20 cellular contexts compared by ENCODE assay signal in the genomic region with DNA sequence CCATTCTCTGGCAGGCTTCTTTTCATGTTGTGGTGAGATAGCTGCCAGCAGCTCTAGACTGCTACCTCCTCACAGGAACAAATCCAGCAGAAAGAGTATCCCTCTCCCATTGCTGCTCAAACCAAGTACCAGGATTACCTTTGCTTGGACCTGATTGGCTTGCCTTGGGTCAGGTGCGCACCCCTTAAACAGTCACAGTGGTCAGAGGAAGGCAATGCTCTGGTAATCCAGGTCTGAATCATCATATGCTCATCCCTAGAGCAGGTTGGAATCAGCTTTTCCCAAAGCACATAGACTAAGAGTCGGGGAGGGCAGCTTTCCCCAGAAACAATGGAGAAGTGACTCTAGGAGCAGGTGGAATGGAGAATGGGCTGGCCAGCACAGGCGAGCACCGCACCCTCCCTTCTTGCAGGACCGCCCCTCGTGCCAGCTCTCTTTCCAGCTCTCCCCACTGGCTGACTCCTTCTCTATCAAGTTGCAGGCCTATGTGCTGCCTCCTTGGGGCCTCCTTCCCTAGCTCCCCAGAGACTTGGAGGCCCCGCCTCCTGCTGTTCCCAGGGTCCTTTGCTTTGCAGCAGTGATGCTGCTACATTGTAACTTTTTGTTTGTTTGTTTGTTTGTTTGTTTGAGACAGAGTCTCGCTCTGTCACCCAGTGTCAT. TPM values are rescaled to one million over a fixed set of nuclear protein-coding genes. Genes with fewer than 3 reads are reported as not detected.
A peak's percentile ranks its signal among the peaks of the same experiment; 100 is the strongest.
DNase-seq lines count a peak whose midpoint lies in the region; ATAC-seq and TF ChIP-seq lines count a peak whose summit lies in the region.
"Had no signal": no experiment of that assay in that cellular context is flagged by ENCODE, and none has a peak within 500 bp of the region (broad histone marks: within the 10 kb centered on the region; RNA-seq: fewer than 3 reads in every experiment).

No MANE protein-coding gene starts in this region.

- no peak overlapping the region for H3K4ac ChIP-seq in neuronal stem cell (ENCODE audit: low read length)

- H3K9me3 ChIP-seq in neuronal stem cell (replicated peaks in 1 of 2; ENCODE audit: control insufficient read depth in 2 of 2, insufficient read depth in 1 of 2, low read depth in 1 of 2, low read length in 2 of 2) (no peaks in the 10 kb centered on the region), prostate gland (no peaks in the 10 kb centered on the region)
- H3K9me3 ChIP-seq: Caco-2 had no signal

- H3K18ac ChIP-seq in neuronal stem cell (ENCODE audit: low read length), result peak overlapping the region; percentile 12

- H2AFZ ChIP-seq in neuronal stem cell (ENCODE audit: low read length), result no peak overlapping the region

- H3K9ac ChIP-seq in neuronal stem cell (ENCODE audit: low read depth, low read length, poor library complexity), result no peak overlapping the region
- H3K9ac ChIP-seq: BLaER1 treated with 17β-estradiol and CSF1 and Interleukin-3, amounts not matched to agents 10 nM and 100 nM had no signal

- no peak overlapping the region for H3K4me3 ChIP-seq in neuronal stem cell (ENCODE audit: low read length in 2 of 2)
- no peak overlapping the region for H3K4me3 ChIP-seq in prostate gland
- H3K4me3 ChIP-seq: BLaER1 treated with 17β-estradiol and CSF1 and Interleukin-3, amounts not matched to agents 10 nM and 100 nM; GM12878 had no signal

- H3K27me3 ChIP-seq in neuronal stem cell (ENCODE audit: control insufficient read depth in 3 of 3, insufficient read depth in 3 of 3, low read depth in 1 of 3, low read length in 3 of 3) (peaks cover 0 to 39% (median 0%) of the 10 kb centered on the region in 3 experiments), prostate gland (replicated peaks; ENCODE audit: insufficient read depth) (no peaks in the 10 kb centered on the region)
- H3K27me3 ChIP-seq: BLaER1 treated with 17β-estradiol and CSF1 and Interleukin-3, amounts not matched to agents 10 nM and 100 nM had no signal

- peaks cover 0 to 5% of the 10 kb centered on the region in 2 donors for H3K4me1 ChIP-seq in neuronal stem cell (ENCODE audit: control insufficient read depth in 2 of 2, insufficient read depth in 1 of 2, low read depth in 1 of 2, low read length in 2 of 2)
- no peaks in the 10 kb centered on the region for H3K4me1 ChIP-seq in prostate gland (replicated peaks)
- H3K4me1 ChIP-seq: Caco-2 had no signal

- no peak for TF ChIP-seq POLR2A in prostate gland (IDR thresholded peaks at IDR 0.05)

- no peak overlapping the region for H3K4me2 ChIP-seq in neuronal stem cell (ENCODE audit: insufficient read depth, low read length, poor library complexity, severe bottlenecking)
- H3K4me2 ChIP-seq: BLaER1 treated with 17β-estradiol and CSF1 and Interleukin-3, amounts not matched to agents 10 nM and 100 nM had no signal

- H4K91ac ChIP-seq in neuronal stem cell (ENCODE audit: low read depth, low read length, poor library complexity), result no peak overlapping the region

- no peak overlapping the region for H2BK15ac ChIP-seq in neuronal stem cell (ENCODE audit: low read length)

- H4K8ac ChIP-seq in neuronal stem cell (ENCODE audit: low read depth, low read length), result no peak overlapping the region

- no peak for TF ChIP-seq CTCF in prostate gland (IDR thresholded peaks at IDR 0.05)

- H3K14ac ChIP-seq in neuronal stem cell (ENCODE audit: low read length), result no peak overlapping the region

- no peak overlapping the region for H2AK5ac ChIP-seq in neuronal stem cell (ENCODE audit: low read depth, low read length)

- DNase-seq in NCI-H69 (lab: John Stamatoyannopoulos, UW) (peak; percentile 0), amniotic epithelial cell (ENCODE audit: low read depth) (peak; percentile 7), neuronal stem cell (ENCODE audit: low spot score) (no peak), prostate gland (ENCODE audit: low spot score) (no peak), NCI-H345 (lab: John Stamatoyannopoulos, UW) (no peak)
- DNase-seq: ACHN; Caco-2; CD4-positive, alpha-beta memory T cell; DMS 273 treated with DMSO at 0.1 percent for 48 hours; DMS79 treated with DMSO at 0.1 percent for 48 hours; Karpas-422; NCI-H1417; NCI-H187; NCI-H2107; NCI-H748 treated with DMSO at 0.1 percent for 48 hours had no signal

- H3K36me3 ChIP-seq in neuronal stem cell (replicated peaks in 1 of 2; ENCODE audit: control insufficient read depth in 2 of 2, insufficient read depth in 2 of 2, low read length in 2 of 2) (no peaks in the 10 kb centered on the region), prostate gland (no peaks in the 10 kb centered on the region)

- no CpG with 5 or more reads among the region's 8 CpGs for WGBS in neuronal stem cell (ENCODE audit: extremely low coverage in 2 of 2, insufficient read length in 2 of 2, insufficient replicate concordance in 1 of 2), 2 donors
- 82% methylated on average over 8 of the region's 8 CpGs for WGBS in prostate gland

- H2BK5ac ChIP-seq in neuronal stem cell (ENCODE audit: low read length), result no peak overlapping the region

- intact Hi-C loops in prostate gland (cut with DNase I), result no loop called here

- no peak overlapping the region for H3K27ac ChIP-seq in neuronal stem cell (replicated peaks; ENCODE audit: low read length)
- no peak overlapping the region for H3K27ac ChIP-seq in prostate gland
- H3K27ac ChIP-seq: BLaER1 treated with 17β-estradiol and CSF1 and Interleukin-3, amounts not matched to agents 10 nM and 100 nM had no signal

- H3K79me1 ChIP-seq in neuronal stem cell (ENCODE audit: low read depth, low read length), result no peaks in the 10 kb centered on the region

- H3K23ac ChIP-seq in neuronal stem cell (ENCODE audit: low read depth, low read length, poor library complexity), result no peak overlapping the region

- peak; percentile 56 for ATAC-seq in esophagus mucosa
- no peak for ATAC-seq in HG03280 (IDR thresholded peaks at IDR 0.05; ENCODE audit: unreplicated experiment)
- ATAC-seq: GM12878, SK-N-SH treated with all-trans-retinoic acid at 6 μM for 48 hours had no signal

- no peak overlapping the region for H2BK120ac ChIP-seq in neuronal stem cell (ENCODE audit: low read depth, low read length)

- H2BK12ac ChIP-seq in neuronal stem cell (ENCODE audit: low read length), result no peak overlapping the region

RNA-seq across cellular contexts. Expression of gene ADPGK, which starts 29.9 kb away (rescaled TPM):
- total RNA-seq in esophagus mucosa, result 23.4 TPM
- polyA plus RNA-seq in neuronal stem cell (2013, experiment 1 of 2), result 18.4 TPM
- 17.2 TPM for polyA plus RNA-seq in neuronal stem cell (2013, experiment 2 of 2)
- 100 to 1,000 TPM in 1 of 2 donors, 10 to 100 TPM in 1; 74.6 to 102 TPM for total RNA-seq in prostate gland

Comparison
In these comparisons a context has a peak if more than half of its experiments do, and no peak if none do; other contexts are left out.
1. DNase-seq: peak in NCI-H69 (single experiment) and amniotic epithelial cell (single experiment); none in neuronal stem cell (single experiment), prostate gland (single experiment) and NCI-H345 (single experiment).